9 cellular contexts compared by ENCODE assay signal in the genomic region with DNA sequence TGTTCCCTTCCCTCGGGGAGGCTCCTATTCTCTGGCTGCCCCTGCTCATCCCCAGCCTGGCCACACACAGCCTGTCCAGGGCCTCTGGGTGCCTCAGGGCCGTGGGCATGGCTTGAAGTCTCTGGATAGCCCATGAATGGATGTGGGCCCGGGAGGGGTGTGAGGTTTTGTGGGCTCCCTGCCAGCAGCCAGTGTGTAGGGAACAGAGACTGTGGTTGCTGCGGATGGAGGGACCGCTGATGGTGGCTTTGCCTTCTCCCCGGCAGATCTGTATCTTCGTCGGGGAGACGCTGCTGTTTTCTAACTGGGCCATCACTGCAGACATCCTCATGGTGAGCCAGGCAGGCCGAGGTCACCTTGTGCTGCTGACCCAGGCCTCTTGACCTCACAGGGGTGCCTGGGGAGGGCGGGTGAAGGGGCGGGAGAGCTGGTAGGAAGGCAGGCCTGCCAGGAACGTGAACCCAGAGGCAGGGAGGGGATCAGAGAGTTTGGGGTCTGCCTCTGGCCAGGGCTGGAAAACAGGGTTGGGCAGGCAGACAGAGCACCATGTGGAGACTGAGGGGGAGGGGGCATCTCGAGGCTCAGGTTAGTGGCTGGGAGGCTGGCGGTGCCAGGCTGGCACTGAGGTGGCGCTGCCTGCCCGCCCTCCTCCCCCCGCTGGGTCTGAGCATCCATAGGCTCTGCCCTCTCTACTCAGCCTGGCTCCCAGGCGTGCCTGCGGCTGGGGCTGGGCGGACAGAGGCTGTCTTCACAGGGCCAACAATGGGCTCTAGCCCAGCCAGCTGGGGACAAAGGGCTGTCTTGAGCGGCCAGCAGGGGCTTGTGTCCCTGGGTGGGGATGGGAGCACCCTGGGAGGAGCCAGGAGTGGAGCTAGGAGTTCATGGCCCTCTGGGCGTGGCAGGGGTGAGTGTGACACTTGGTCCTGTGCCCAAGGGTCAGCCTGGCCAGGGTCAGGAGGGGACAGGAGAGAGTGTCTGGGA. TPM values are rescaled to one million over a fixed set of nuclear protein-coding genes. Genes with fewer than 3 reads are reported as not detected.
A peak's percentile ranks its signal among the peaks of the same experiment; 100 is the strongest.
DNase-seq lines count a peak whose midpoint lies in the region; ATAC-seq and TF ChIP-seq lines count a peak whose summit lies in the region.
"Had no signal": no experiment of that assay in that cellular context is flagged by ENCODE, and none has a peak within 500 bp of the region (broad histone marks: within the 10 kb centered on the region; RNA-seq: fewer than 3 reads in every experiment).

No MANE protein-coding gene starts in this region.

- intact Hi-C loops in head of caudate nucleus (cut with DNase I) = no loop called here
- intact Hi-C loops in sigmoid colon (cut with DNase I) = no loop called here

- H3K4me3 ChIP-seq in Peyer's patch = no peak overlapping the region
- H3K4me3 ChIP-seq in sigmoid colon = no peak overlapping the region

- no peak for TF ChIP-seq POLR2A in Peyer's patch (IDR thresholded peaks at IDR 0.05)
- no peak for TF ChIP-seq POLR2A in sigmoid colon (IDR thresholded peaks at IDR 0.05)

- no peaks in the 10 kb centered on the region for H3K9me3 ChIP-seq in Peyer's patch
- H3K9me3 ChIP-seq in sigmoid colon = no peaks in the 10 kb centered on the region

- peak overlapping the region; percentile 7 to 77 (median 21) for H3K27ac ChIP-seq in Peyer's patch
- peak overlapping the region; percentile 51 to 72 (median 61) for H3K27ac ChIP-seq in sigmoid colon

- H3K36me3 ChIP-seq in Peyer's patch = peaks cover 0 to 11% (median 0%) of the 10 kb centered on the region in 3 donors
- H3K36me3 ChIP-seq in sigmoid colon = peaks cover 0 to 5% (median 0%) of the 10 kb centered on the region in 4 donors

- peak in 2 of 3 experiments; percentile 47 to 56 for DNase-seq in NCI-H1417 (lab: John Stamatoyannopoulos, UW)
- DNase-seq in NCI-H1417 treated with DMSO at 0.1 percent for 48 hours (lab: John Stamatoyannopoulos, UW) = no peak
- DNase-seq in Peyer's patch = peak in 2 of 3 donors; percentile 65 to 69
- peak; percentile 84 to 98 (median 95) for DNase-seq in head of caudate nucleus
- no peak for DNase-seq in sigmoid colon

- TF ChIP-seq EP300 in sigmoid colon (IDR thresholded peaks at IDR 0.05) = no peak

- WGBS in sigmoid colon, 2 donors = 30 to 60% methylated on average over 23 of the region's 23 CpGs

- peaks cover 0 to 43% (median 7%) of the 10 kb centered on the region in 4 donors for H3K4me1 ChIP-seq in Peyer's patch
- H3K4me1 ChIP-seq in sigmoid colon = peaks cover 0 to 37% (median 22%) of the 10 kb centered on the region in 4 donors

- H3K27me3 ChIP-seq in Peyer's patch (no peaks in the 10 kb centered on the region), sigmoid colon (peaks cover 0 to 21% (median 6%) of the 10 kb centered on the region in 3 donors)

- ATAC-seq in HG02870 (IDR thresholded peaks at IDR 0.05; ENCODE audit: unreplicated experiment) (no peak), HG03457 (IDR thresholded peaks at IDR 0.05; ENCODE audit: unreplicated experiment) (no peak), GM21619 (IDR thresholded peaks at IDR 0.05; ENCODE audit: unreplicated experiment) (no peak)

- TF ChIP-seq CTCF in Peyer's patch (IDR thresholded peaks at IDR 0.05) (peak in 2 of 6 experiments; percentile 29 to 37), sigmoid colon (IDR thresholded peaks at IDR 0.05) (no peak)

RNA-seq across cellular contexts. Expression of gene MYBBP1A, which starts 21.4 kb away (rescaled TPM):
- total RNA-seq in Peyer's patch = 100 to 1,000 TPM in 2 of 4 donors, 10 to 100 TPM in 2; 27.1 to 244 (median 91.2) TPM
- total RNA-seq in sigmoid colon = 10 to 100 TPM; 23.2 to 32.4 (median 27.4) TPM
- polyA plus RNA-seq in sigmoid colon = 10 to 100 TPM in 1 of 3 donors, 1 to 10 TPM in 2; 6.6 to 44.5 (median 7.4) TPM

RNA-seq across cellular contexts. Expression of gene GGT6, which starts 26.6 kb away (rescaled TPM):
- total RNA-seq in Peyer's patch (100 to 1,000 TPM in 2 of 4 donors, 10 to 100 TPM in 2; 26.4 to 199 (median 119) TPM), sigmoid colon (1 to 10 TPM in 1 of 4 donors, under 1 TPM in 1, not detected in 2; 0.71 to 3.0 TPM)
- 10 to 100 TPM; 22.2 to 94.4 (median 28.4) TPM for polyA plus RNA-seq in sigmoid colon
- total RNA-seq: astrocyte had no signal

RNA-seq across cellular contexts. Expression of gene SPNS2, which starts 35.1 kb away (rescaled TPM):
- total RNA-seq in Peyer's patch = 10 to 100 TPM; 12.4 to 81.0 (median 31.9) TPM
- 10 to 100 TPM in 1 of 4 donors, 1 to 10 TPM in 3; 5.3 to 10.8 (median 8.3) TPM for total RNA-seq in sigmoid colon
- polyA plus RNA-seq in sigmoid colon = 10 to 100 TPM in 2 of 3 donors, 1 to 10 TPM in 1; 6.6 to 40.5 (median 12.0) TPM

RNA-seq across cellular contexts. Expression of gene SMTNL2, which starts 50.5 kb away (rescaled TPM):
- 1 to 10 TPM in 1 of 4 donors, not detected in 3; 1.2 TPM for total RNA-seq in Peyer's patch
- total RNA-seq in sigmoid colon = 1 to 10 TPM in 3 of 4 donors, under 1 TPM in 1; 0.33 to 1.9 (median 1.6) TPM
- under 1 TPM in 2 of 3 donors, not detected in 1; 0.45 to 0.60 TPM for polyA plus RNA-seq in sigmoid colon

Comparison
In these comparisons a context has a peak if more than half of its experiments do, and no peak if none do; other contexts are left out.
1. DNase-seq: peak in NCI-H1417 (2 of 3), Peyer's patch (2 of 3) and head of caudate nucleus (42 of 42); none in NCI-H1417 treated with DMSO at 0.1 percent for 48 hours (single experiment) and sigmoid colon (single experiment).
2. RNA of gene GGT6, which starts 26.6 kb away (total RNA-seq): 26.4 to 199 TPM in Peyer's patch; 0.71 to 3.0 TPM in sigmoid colon; every median in the first group is over 4 times any median in the second.